Comparison of ENCODE assay signal across 7 cellular contexts in the genomic region with DNA sequence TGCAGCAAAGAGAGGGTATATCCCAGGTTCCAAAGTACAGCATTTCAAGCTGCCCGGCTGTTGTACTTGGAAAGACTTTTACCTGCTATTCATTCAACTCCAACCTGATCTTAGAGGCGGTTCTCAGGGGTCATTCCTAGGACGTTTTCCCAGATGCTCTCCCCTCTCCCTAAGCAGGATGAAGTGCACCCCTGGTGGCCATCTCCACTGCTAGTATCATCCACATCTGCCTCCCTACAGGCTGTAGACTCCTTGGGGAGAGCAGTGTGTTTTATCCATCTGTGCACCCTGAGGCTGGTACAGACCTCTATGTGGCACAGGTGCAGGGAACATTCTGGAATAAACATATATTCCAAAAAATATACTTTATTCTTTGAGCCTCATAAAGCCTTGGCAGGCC. TPM values are rescaled to one million over a fixed set of nuclear protein-coding genes. Genes with fewer than 3 reads are reported as not detected.
A peak's percentile ranks its signal among the peaks of the same experiment; 100 is the strongest.
DNase-seq lines count a peak whose midpoint lies in the region; ATAC-seq, FAIRE-seq and TF ChIP-seq lines count a peak whose summit lies in the region.

No MANE protein-coding gene starts in this region.

- DNase-seq in GM10266 (ENCODE audit: extremely low spot score) (no peak), M059J (ENCODE audit: low read depth) (peak; percentile 13), dermis blood vessel endothelial cell (peak; percentile 17), pancreas (peak in 1 of 6 donors; percentile 21), NCI-H774 (lab: John Stamatoyannopoulos, UW) (no peak), NCI-H1105 treated with DMSO at 0.1 percent for 48 hours (lab: John Stamatoyannopoulos, UW) (no peak), sciatic nerve (ENCODE audit: low spot score) (no peak)

- no peaks in the 10 kb centered on the region for H3K9me3 ChIP-seq in pancreas

- ATAC-seq in pancreas = peak in 3 of 4 donors; percentile 6 to 42 (median 22)
- ATAC-seq in sciatic nerve = no peak

- intact Hi-C loops in pancreas (cut with DNase I) = no loop called here
- intact Hi-C loops in sciatic nerve (cut with DNase I) = loop anchor here (10.0 kb wide), 1 partner anchor 74 kb away; no protein-coding TSS in a partner anchor

- peaks cover 0 to 6% (median 3%) of the 10 kb centered on the region in 3 donors for H3K36me3 ChIP-seq in pancreas

- H3K4me3 ChIP-seq in pancreas = no peak overlapping the region

- H3K27ac ChIP-seq in pancreas = peak overlapping the region; percentile 73 to 83 (median 77)

- H3K27me3 ChIP-seq in pancreas = no peaks in the 10 kb centered on the region

- no peak for FAIRE-seq in pancreas (lab: Jason Lieb, UNC)

- TF ChIP-seq CTCF in GM10266 (IDR thresholded peaks at IDR 0.05; ENCODE audit: control insufficient read depth, insufficient read depth, low read depth, missing control alignments) (peak; percentile 16), pancreas (IDR thresholded peaks at IDR 0.05) (no peak)

- H3K4me1 ChIP-seq in pancreas = peaks cover 10 to 19% (median 18%) of the 10 kb centered on the region in 3 donors

- WGBS in pancreas, 2 donors = 18 to 21% methylated on average over 3 of the region's 3 CpGs

RNA-seq across cellular contexts. Expression of gene PTPN3, which starts 56.8 kb away (rescaled TPM):
- 7.3 and 9.9 TPM in 2 replicates for total RNA-seq in M059J (2014; rRNA removed; shearing (Covaris generic))
- total RNA-seq in dermis blood vessel endothelial cell (2.8 and 3.6 TPM in 2 replicates), pancreas (10 to 100 TPM; 12.5 to 14.5 (median 13.6) TPM), sciatic nerve (1.0 TPM)
- polyA plus RNA-seq in pancreas = 10 to 100 TPM in 1 of 2 donors, 1 to 10 TPM in 1; 8.0 to 16.6 TPM

Comparison
In these comparisons a context has a peak if more than half of its experiments do, and no peak if none do; other contexts are left out.
1. DNase-seq: peak in M059J (single experiment) and dermis blood vessel endothelial cell (single experiment); none in GM10266 (single experiment), NCI-H774 (single experiment), NCI-H1105 treated with DMSO at 0.1 percent for 48 hours (single experiment) and sciatic nerve (single experiment).